1 cellular context compared by ENCODE assay signal in the genomic region with DNA sequence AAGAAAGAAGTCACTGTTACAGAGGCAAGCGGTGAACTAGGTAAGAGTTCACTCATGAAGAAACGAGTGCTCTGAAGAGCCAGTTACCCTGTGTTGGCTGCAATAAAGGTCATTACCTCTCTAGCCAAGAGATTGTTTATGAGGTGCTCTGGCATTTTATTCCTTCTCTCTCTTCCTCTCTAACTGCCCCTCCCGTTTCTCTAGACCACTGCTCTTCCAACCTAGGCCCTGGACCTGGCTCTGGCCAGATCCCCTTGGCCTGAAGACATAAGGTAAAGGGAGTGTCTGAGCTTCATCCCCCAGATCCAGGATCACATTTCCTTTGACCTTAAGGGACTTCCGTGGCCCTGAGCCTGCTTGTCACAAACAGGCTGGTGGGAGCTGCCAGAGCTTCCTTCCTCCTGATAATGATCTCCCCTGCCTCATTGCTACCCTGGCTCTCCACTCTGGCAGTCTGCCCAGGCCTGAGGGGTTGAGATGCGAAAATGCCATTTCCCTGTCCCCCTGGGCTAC.
A peak's percentile ranks its signal among the peaks of the same experiment; 100 is the strongest.
TF ChIP-seq lines count a peak whose summit lies in the region.

No MANE protein-coding gene starts in this region.

TF ChIP-seq in HepG2, 621 proteins besides CTCF, POLR2A, EP300 and RAD21 (continues in another document):
- TF ChIP-seq ZNF790 (CRISPR knock-in tag; IDR thresholded peaks at IDR 0.05; ENCODE audit: borderline replicate concordance), result no peak
- TF ChIP-seq RELA (CRISPR knock-in tag; IDR thresholded peaks at IDR 0.05), result no peak
- TF ChIP-seq ZNF558 (CRISPR knock-in tag; IDR thresholded peaks at IDR 0.05; ENCODE audit: borderline replicate concordance), result no peak
- TF ChIP-seq ZNF10 (CRISPR knock-in tag; IDR thresholded peaks at IDR 0.05; ENCODE audit: borderline replicate concordance, low read depth), result no peak
- TF ChIP-seq, protein P1, sequence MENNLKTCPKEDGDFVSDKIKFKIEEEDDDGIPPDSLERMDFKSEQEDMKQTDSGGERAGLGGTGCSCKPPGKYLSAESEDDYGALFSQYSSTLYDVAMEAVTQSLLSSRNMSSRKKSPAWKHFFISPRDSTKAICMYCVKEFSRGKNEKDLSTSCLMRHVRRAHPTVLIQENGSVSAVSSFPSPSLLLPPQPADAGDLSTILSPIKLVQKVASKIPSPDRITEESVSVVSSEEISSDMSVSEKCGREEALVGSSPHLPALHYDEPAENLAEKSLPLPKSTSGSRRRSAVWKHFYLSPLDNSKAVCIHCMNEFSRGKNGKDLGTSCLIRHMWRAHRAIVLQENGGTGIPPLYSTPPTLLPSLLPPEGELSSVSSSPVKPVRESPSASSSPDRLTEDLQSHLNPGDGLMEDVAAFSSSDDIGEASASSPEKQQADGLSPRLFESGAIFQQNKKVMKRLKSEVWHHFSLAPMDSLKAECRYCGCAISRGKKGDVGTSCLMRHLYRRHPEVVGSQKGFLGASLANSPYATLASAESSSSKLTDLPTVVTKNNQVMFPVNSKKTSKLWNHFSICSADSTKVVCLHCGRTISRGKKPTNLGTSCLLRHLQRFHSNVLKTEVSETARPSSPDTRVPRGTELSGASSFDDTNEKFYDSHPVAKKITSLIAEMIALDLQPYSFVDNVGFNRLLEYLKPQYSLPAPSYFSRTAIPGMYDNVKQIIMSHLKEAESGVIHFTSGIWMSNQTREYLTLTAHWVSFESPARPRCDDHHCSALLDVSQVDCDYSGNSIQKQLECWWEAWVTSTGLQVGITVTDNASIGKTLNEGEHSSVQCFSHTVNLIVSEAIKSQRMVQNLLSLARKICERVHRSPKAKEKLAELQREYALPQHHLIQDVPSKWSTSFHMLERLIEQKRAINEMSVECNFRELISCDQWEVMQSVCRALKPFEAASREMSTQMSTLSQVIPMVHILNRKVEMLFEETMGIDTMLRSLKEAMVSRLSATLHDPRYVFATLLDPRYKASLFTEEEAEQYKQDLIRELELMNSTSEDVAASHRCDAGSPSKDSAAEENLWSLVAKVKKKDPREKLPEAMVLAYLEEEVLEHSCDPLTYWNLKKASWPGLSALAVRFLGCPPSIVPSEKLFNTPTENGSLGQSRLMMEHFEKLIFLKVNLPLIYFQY (CRISPR knock-in tag; IDR thresholded peaks at IDR 0.05; ENCODE audit: borderline replicate concordance), result no peak
- TF ChIP-seq EHMT2 (IDR thresholded peaks at IDR 0.05; ENCODE audit: borderline replicate concordance, low read depth, low read length), result peak; percentile 4; the same call in 1 of the 2 replicates
- TF ChIP-seq FOXM1 (CRISPR knock-in tag; IDR thresholded peaks at IDR 0.05), result no peak
- 0 out of 2 replicates have a peak, but pooled peaks have one; percentile 39 for TF ChIP-seq ELF1 (CRISPR knock-in tag; IDR thresholded peaks at IDR 0.05)
- TF ChIP-seq ZNF513 (CRISPR knock-in tag; conservative IDR thresholded peaks at IDR 0.05), result no peak
- TF ChIP-seq AGO1 (IDR thresholded peaks at IDR 0.05; ENCODE audit: low read depth, low read length, poor library complexity, severe bottlenecking), result no peak
- TF ChIP-seq, protein P2, sequence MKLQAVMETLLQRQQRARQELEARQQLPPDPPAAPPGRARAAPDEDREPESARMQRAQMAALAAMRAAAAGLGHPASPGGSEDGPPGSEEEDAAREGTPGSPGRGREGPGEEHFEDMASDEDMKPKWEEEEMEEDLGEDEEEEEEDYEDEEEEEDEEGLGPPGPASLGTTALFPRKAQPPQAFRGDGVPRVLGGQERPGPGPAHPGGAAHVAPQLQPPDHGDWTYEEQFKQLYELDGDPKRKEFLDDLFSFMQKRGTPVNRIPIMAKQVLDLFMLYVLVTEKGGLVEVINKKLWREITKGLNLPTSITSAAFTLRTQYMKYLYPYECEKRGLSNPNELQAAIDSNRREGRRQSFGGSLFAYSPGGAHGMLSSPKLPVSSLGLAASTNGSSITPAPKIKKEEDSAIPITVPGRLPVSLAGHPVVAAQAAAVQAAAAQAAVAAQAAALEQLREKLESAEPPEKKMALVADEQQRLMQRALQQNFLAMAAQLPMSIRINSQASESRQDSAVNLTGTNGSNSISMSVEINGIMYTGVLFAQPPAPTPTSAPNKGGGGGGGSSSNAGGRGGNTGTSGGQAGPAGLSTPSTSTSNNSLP (IDR thresholded peaks at IDR 0.05; ENCODE audit: low read depth, low read length), result no peak
- no peak for TF ChIP-seq ZNF562 (CRISPR knock-in tag; IDR thresholded peaks at IDR 0.05; ENCODE audit: borderline replicate concordance)
- no peak for TF ChIP-seq ZBTB37 (CRISPR knock-in tag; IDR thresholded peaks at IDR 0.05)
- TF ChIP-seq ARHGAP35 (CRISPR knock-in tag; IDR thresholded peaks at IDR 0.05; ENCODE audit: borderline replicate concordance), result no peak
- no peak for TF ChIP-seq HOXD1 (CRISPR knock-in tag; IDR thresholded peaks at IDR 0.05)
- no peak for TF ChIP-seq ZNF570 (CRISPR knock-in tag; IDR thresholded peaks at IDR 0.05; ENCODE audit: borderline replicate concordance)
- no peak; the same call in 1 of the 2 replicates for TF ChIP-seq NCOA2 (CRISPR knock-in tag; IDR thresholded peaks at IDR 0.05)
- TF ChIP-seq ZNF17 (CRISPR knock-in tag; IDR thresholded peaks at IDR 0.05), result no peak
- TF ChIP-seq NR2F6 (IDR thresholded peaks at IDR 0.05), result peak; percentile 8; the same call in 1 of the 2 replicates
- TF ChIP-seq NR2F6 (CRISPR knock-in tag; IDR thresholded peaks at IDR 0.05), result peak; percentile 60
- no peak for TF ChIP-seq REPIN1 (CRISPR knock-in tag; IDR thresholded peaks at IDR 0.05; ENCODE audit: borderline replicate concordance, low read depth)
- TF ChIP-seq NFE2L2 (IDR thresholded peaks at IDR 0.05; ENCODE audit: low read length), result no peak
- TF ChIP-seq PAF1 (CRISPR knock-in tag; IDR thresholded peaks at IDR 0.05), result no peak
- no peak; the same call in 1 of the 2 replicates for TF ChIP-seq MIXL1 (CRISPR knock-in tag; IDR thresholded peaks at IDR 0.05)
- no peak for TF ChIP-seq CEBPZ (IDR thresholded peaks at IDR 0.05; ENCODE audit: low read length)
- TF ChIP-seq KDM1A (CRISPR knock-in tag; IDR thresholded peaks at IDR 0.05), result 0 out of 2 replicates have a peak, but pooled peaks have one; percentile 35
- peak; percentile 43; the same call in 1 of the 2 replicates for TF ChIP-seq ERF (CRISPR knock-in tag; IDR thresholded peaks at IDR 0.05)
- no peak for TF ChIP-seq DNMT1 (CRISPR knock-in tag; IDR thresholded peaks at IDR 0.05)
- TF ChIP-seq REXO4 (CRISPR knock-in tag; IDR thresholded peaks at IDR 0.05; ENCODE audit: borderline replicate concordance), result no peak
- no peak for TF ChIP-seq ZNF224 (CRISPR knock-in tag; IDR thresholded peaks at IDR 0.05)
- no peak for TF ChIP-seq ZNF75D (CRISPR knock-in tag; IDR thresholded peaks at IDR 0.05; ENCODE audit: borderline replicate concordance)
- TF ChIP-seq ZNF382 (CRISPR knock-in tag; IDR thresholded peaks at IDR 0.05; ENCODE audit: borderline replicate concordance), result no peak
- no peak for TF ChIP-seq NR2F2 (IDR thresholded peaks at IDR 0.05; ENCODE audit: borderline replicate concordance, low read depth)
- no peak for TF ChIP-seq PRPF4 (IDR thresholded peaks at IDR 0.05; ENCODE audit: low read depth, low read length, poor library complexity, severe bottlenecking)
- TF ChIP-seq ZNF691 (CRISPR knock-in tag; IDR thresholded peaks at IDR 0.05; ENCODE audit: borderline replicate concordance, low read depth), result no peak
- TF ChIP-seq ZBTB8A (CRISPR knock-in tag; IDR thresholded peaks at IDR 0.05; ENCODE audit: borderline replicate concordance, low read depth), result no peak
- no peak for TF ChIP-seq MYPOP (CRISPR knock-in tag; IDR thresholded peaks at IDR 0.05)
- no peak for TF ChIP-seq ZNF724P (CRISPR knock-in tag; IDR thresholded peaks at IDR 0.05; ENCODE audit: borderline replicate concordance)
- no peak; the same call in 1 of the 2 replicates for TF ChIP-seq ZSCAN21 (CRISPR knock-in tag; IDR thresholded peaks at IDR 0.05; ENCODE audit: borderline replicate concordance)
- peak; percentile 26; the same call in 1 of the 2 replicates for TF ChIP-seq ZNF605 (CRISPR knock-in tag; IDR thresholded peaks at IDR 0.05)
- TF ChIP-seq ZNF687 (CRISPR knock-in tag; IDR thresholded peaks at IDR 0.05), result peak; percentile 70
- TF ChIP-seq ZNF782 (CRISPR knock-in tag; IDR thresholded peaks at IDR 0.05; ENCODE audit: borderline replicate concordance), result no peak
- no peak for TF ChIP-seq ZNF564 (CRISPR knock-in tag; IDR thresholded peaks at IDR 0.05)
- TF ChIP-seq IKZF4 (CRISPR knock-in tag; IDR thresholded peaks at IDR 0.05; ENCODE audit: borderline replicate concordance, low read depth, not compliant biosample characterization), result no peak
- no peak for TF ChIP-seq MAFG (CRISPR knock-in tag; IDR thresholded peaks at IDR 0.05)
- TF ChIP-seq ZNF331 (CRISPR knock-in tag; IDR thresholded peaks at IDR 0.05), result peak; percentile 62; the same call in 1 of the 2 replicates
